Comparison of ENCODE assay signal across 16 cellular contexts in the genomic region with DNA sequence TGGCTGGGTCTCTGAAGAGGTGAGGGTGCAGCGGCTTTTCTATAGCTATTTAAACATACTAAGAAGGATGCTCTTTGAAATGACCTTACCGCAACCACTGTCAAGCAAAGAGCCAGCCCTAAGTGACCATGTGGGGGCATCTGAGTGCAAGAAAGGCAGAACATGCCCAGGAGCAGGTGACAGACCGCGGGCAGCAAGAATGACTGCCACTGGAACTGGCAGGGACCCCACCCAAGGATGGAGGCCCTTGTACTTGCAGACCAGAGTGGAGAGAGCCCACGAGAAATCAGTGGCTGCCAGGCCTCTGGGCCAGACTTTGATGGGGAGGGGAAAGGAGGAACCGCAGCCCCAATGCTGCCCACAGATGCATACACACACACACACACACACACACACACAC. TPM values are rescaled to one million over a fixed set of nuclear protein-coding genes. Genes with fewer than 3 reads are reported as not detected.
DNase-seq lines count a peak whose midpoint lies in the region; ATAC-seq and TF ChIP-seq lines count a peak whose summit lies in the region.
"Had no signal": no experiment of that assay in that cellular context is flagged by ENCODE, and none has a peak within 500 bp of the region (broad histone marks: within the 10 kb centered on the region; RNA-seq: fewer than 3 reads in every experiment).

No MANE protein-coding gene starts in this region.

- ATAC-seq in T-cell (replicated peaks in 1 of 4) = no peak
- ATAC-seq in gastrocnemius medialis = no peak
- no peak for ATAC-seq in GM18870 (IDR thresholded peaks at IDR 0.05; ENCODE audit: unreplicated experiment)
- no peak for ATAC-seq in GM21390 (IDR thresholded peaks at IDR 0.05; ENCODE audit: unreplicated experiment)

- peaks cover 96% of the 10 kb centered on the region for H3K36me3 Mint-ChIP-seq in activated T-cell treated with anti-CD3 and anti-CD28 coated beads, Interleukin-2, amount 50 U/mL, for 24 hours (ENCODE audit: low read depth)
- H3K36me3 Mint-ChIP-seq in T-cell = peaks cover 19% of the 10 kb centered on the region
- H3K36me3 Mint-ChIP-seq: memory B cell had no signal

- H3K4me1 ChIP-seq in gastrocnemius medialis (peaks cover 88 to 95% of the 10 kb centered on the region in 2 donors), Peyer's patch (peaks cover 0 to 48% (median 3%) of the 10 kb centered on the region in 4 donors)
- H3K4me1 ChIP-seq: A549 had no signal

- POLR2A ChIA-PET in T-cell (lab: Charles Lee) = no interaction called here

- H3K27me3 ChIP-seq in gastrocnemius medialis (no peaks in the 10 kb centered on the region), Peyer's patch (no peaks in the 10 kb centered on the region)
- H3K27me3 ChIP-seq: esophagus squamous epithelium, upper lobe of right lung had no signal

- no peak for DNase-seq in activated T-cell treated with anti-CD3 and anti-CD28 coated beads, Interleukin-2, amount 50 U/mL, for 24 hours
- no peak for DNase-seq in activated T-cell treated with anti-CD3 and anti-CD28 coated beads, Interleukin-2, amount 50 U/mL, for 1 hour
- no peak for DNase-seq in T-cell
- DNase-seq in gastrocnemius medialis = no peak
- no peak for DNase-seq in Peyer's patch
- DNase-seq: activated CD4-positive, alpha-beta memory T cell treated with anti-CD3 and anti-CD28 coated beads for 36 hours; esophagus squamous epithelium; retina; stimulated activated CD4-positive, alpha-beta T cell treated with anti-CD3 and anti-CD28 coated beads, Interleukin-4, amount 100 ng/mL, for 4 hours; upper lobe of right lung had no signal

- H3K4me3 Mint-ChIP-seq in activated T-cell treated with anti-CD3 and anti-CD28 coated beads, Interleukin-2, amount 50 U/mL, for 24 hours = no peak overlapping the region
- no peak overlapping the region for H3K4me3 Mint-ChIP-seq in T-cell
- H3K4me3 Mint-ChIP-seq: activated CD4-positive, alpha-beta memory T cell treated with anti-CD3 and anti-CD28 coated beads for 36 hours; memory B cell had no signal

- TF ChIP-seq POLR2A in gastrocnemius medialis (IDR thresholded peaks at IDR 0.05) = no peak
- TF ChIP-seq POLR2A in Peyer's patch (IDR thresholded peaks at IDR 0.05) = no peak

- H3K9me3 Mint-ChIP-seq in activated T-cell treated with anti-CD3 and anti-CD28 coated beads, Interleukin-2, amount 50 U/mL, for 24 hours = no peaks in the 10 kb centered on the region
- no peaks in the 10 kb centered on the region for H3K9me3 Mint-ChIP-seq in T-cell
- H3K9me3 Mint-ChIP-seq: activated CD4-positive, alpha-beta memory T cell treated with anti-CD3 and anti-CD28 coated beads for 36 hours; memory B cell had no signal

- CTCF ChIA-PET in T-cell (lab: Charles Lee) = interaction anchor here (0.6 to 1.4 kb wide), 6 partner anchors 8 to 518 kb away, joined by 3 to 6 read pairs (median 3); no protein-coding TSS in a partner anchor

- peak overlapping the region; percentile 72 for H3K27ac ChIP-seq in cingulate gyrus (ENCODE audit: low read depth, low read length)
- peak overlapping the region in 3 of 4 donors; percentile 70 to 84 (median 80) for H3K27ac ChIP-seq in gastrocnemius medialis
- H3K27ac ChIP-seq in Peyer's patch = no peak overlapping the region
- H3K27ac ChIP-seq: A549, C4-2B, esophagus squamous epithelium, upper lobe of right lung had no signal

- intact Hi-C loops in gastrocnemius medialis (cut with DNase I; ENCODE audit: low total_unique reads) = no loop called here

- TF ChIP-seq CTCF in gastrocnemius medialis (IDR thresholded peaks at IDR 0.05 in 4 of 5, conservative IDR thresholded peaks at IDR 0.05 in 1 of 5) (no peak), Peyer's patch (IDR thresholded peaks at IDR 0.05) (no peak)

- peaks cover 94% of the 10 kb centered on the region for H3K4me1 Mint-ChIP-seq in activated T-cell treated with anti-CD3 and anti-CD28 coated beads, Interleukin-2, amount 50 U/mL, for 24 hours (ENCODE audit: low read depth)
- peaks cover 81 to 90% (median 84%) of the 10 kb centered on the region in 3 donors for H3K4me1 Mint-ChIP-seq in T-cell

- H3K27me3 Mint-ChIP-seq in activated T-cell treated with anti-CD3 and anti-CD28 coated beads, Interleukin-2, amount 50 U/mL, for 24 hours = no peaks in the 10 kb centered on the region
- no peaks in the 10 kb centered on the region for H3K27me3 Mint-ChIP-seq in T-cell
- H3K27me3 Mint-ChIP-seq: activated CD4-positive, alpha-beta memory T cell treated with anti-CD3 and anti-CD28 coated beads for 36 hours; memory B cell had no signal

- H3K4me3 ChIP-seq in gastrocnemius medialis = no peak overlapping the region
- H3K4me3 ChIP-seq in Peyer's patch = no peak overlapping the region
- H3K4me3 ChIP-seq: A549, esophagus squamous epithelium, upper lobe of right lung had no signal

- H3K9me3 ChIP-seq in gastrocnemius medialis = no peaks in the 10 kb centered on the region
- H3K9me3 ChIP-seq in Peyer's patch = no peaks in the 10 kb centered on the region
- H3K9me3 ChIP-seq: A549, esophagus squamous epithelium, upper lobe of right lung had no signal

- in situ Hi-C loops in gastrocnemius medialis (cut with MboI; ENCODE audit: low sequenced_read_pairs in 4 of 4) = no loop called here

- H3K36me3 ChIP-seq in gastrocnemius medialis (no peaks in the 10 kb centered on the region), Peyer's patch (peaks cover 0 to 3% (median 0%) of the 10 kb centered on the region in 3 donors)

- peak overlapping the region; percentile 71 for H3K27ac Mint-ChIP-seq in activated T-cell treated with anti-CD3 and anti-CD28 coated beads, Interleukin-2, amount 50 U/mL, for 24 hours
- H3K27ac Mint-ChIP-seq in T-cell = peak overlapping the region; percentile 81 to 92
- H3K27ac Mint-ChIP-seq: activated CD4-positive, alpha-beta memory T cell treated with anti-CD3 and anti-CD28 coated beads for 36 hours; memory B cell had no signal

RNA-seq across cellular contexts. Expression of a gene that starts 33.1 kb away (rescaled TPM):
- total RNA-seq in T-cell = 100 to 1,000 TPM in 1 of 5 donors, 10 to 100 TPM in 4; 78.7 to 125 (median 93.2) TPM
- 10 to 100 TPM in 1 of 4 donors, 1 to 10 TPM in 3; 5.9 to 14.1 (median 8.0) TPM for total RNA-seq in gastrocnemius medialis
- total RNA-seq in Peyer's patch = 100 to 1,000 TPM in 1 of 4 donors, 10 to 100 TPM in 3; 10.7 to 126 (median 27.7) TPM

Comparison
In these comparisons a context has a peak if more than half of its experiments do, and no peak if none do; other contexts are left out.
1. H3K27ac ChIP-seq: peak in cingulate gyrus (single experiment) and gastrocnemius medialis (3 of 4); none in Peyer's patch (0 of 4).